ENCODE assay signal across 8 cellular contexts in the genomic region with DNA sequence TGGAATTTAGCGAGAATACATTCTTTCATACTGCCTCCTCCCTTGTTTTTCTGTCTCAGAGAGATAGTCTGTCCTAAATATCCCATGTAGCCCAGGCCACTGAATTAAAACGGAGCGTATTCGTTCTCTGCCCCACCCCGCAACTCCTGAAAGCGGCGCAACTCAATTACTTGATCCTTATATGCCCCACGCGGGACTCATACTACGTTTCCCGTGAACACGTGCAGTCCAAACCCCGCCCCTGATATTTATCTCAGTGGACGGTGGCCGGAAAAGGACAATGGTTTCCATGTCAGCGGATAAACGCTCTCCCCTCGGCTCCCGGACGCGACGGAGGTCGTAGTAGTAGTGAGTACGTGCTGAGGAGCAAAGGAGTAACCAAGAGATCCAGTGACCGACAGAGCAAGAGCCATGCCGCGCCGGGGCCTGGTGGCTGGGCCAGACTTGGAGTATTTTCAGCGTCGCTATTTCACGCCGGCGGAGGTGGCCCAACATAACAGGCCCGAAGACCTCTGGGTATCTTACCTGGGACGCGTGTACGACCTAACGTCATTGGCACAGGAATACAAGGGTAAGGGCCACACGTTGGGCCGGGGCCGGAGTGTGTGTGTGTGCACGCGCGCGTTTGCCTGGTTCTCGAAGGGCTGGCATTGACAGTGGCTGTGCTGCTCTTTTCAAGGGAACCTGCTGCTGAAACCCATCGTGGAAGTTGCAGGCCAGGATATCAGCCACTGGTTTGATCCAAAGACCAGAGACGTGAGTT. TPM values are rescaled to one million over a fixed set of nuclear protein-coding genes. Genes with fewer than 3 reads are reported as not detected.
DNase-seq lines count a peak whose midpoint lies in the region; ATAC-seq and TF ChIP-seq lines count a peak whose summit lies in the region.

A gene with protein sequence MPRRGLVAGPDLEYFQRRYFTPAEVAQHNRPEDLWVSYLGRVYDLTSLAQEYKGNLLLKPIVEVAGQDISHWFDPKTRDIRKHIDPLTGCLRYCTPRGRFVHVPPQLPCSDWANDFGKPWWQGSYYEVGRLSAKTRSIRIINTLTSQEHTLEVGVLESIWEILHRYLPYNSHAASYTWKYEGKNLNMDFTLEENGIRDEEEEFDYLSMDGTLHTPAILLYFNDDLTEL (plus strand): TSS at position 280 of the 763 bp plus-strand sequence. CDS start 132 bp downstream, at position 412.

- peaks cover 12% of the 10 kb centered on the region for H3K79me2 ChIP-seq in ACC112 (ENCODE audit: control insufficient read depth, insufficient read depth, low read length, unreplicated experiment)

- no peak for TF ChIP-seq CTCF in left lung (IDR thresholded peaks at IDR 0.05)

- no peaks in the 10 kb centered on the region for H3K9me3 ChIP-seq in left lung

- H3K27ac ChIP-seq in ACC112 (ENCODE audit: low read depth, low read length) (peak within 1 kb of the TSS; percentile 90), cingulate gyrus (ENCODE audit: low read depth, low read length) (peak within 1 kb of the TSS; percentile 97), left lung (peak within 1 kb of the TSS; percentile 92 to 99)

- peak within 1 kb of the TSS; percentile 88 for H3K4me3 ChIP-seq in ACC112 (ENCODE audit: low read depth, low read length)
- peak within 1 kb of the TSS; percentile 61 to 69 for H3K4me3 ChIP-seq in left lung

- peaks cover 3% of the 10 kb centered on the region; the same call in 1 of the 2 replicates for H3K36me3 ChIP-seq in ACC112 (ENCODE audit: insufficient read depth, low read length)
- H3K36me3 ChIP-seq in left lung = peaks cover 0 to 42% of the 10 kb centered on the region in 2 donors

- H3K4me1 ChIP-seq in ACC112 (ENCODE audit: control insufficient read depth, insufficient read depth, low read length, unreplicated experiment) = peaks cover 18% of the 10 kb centered on the region
- peaks cover 23 to 47% of the 10 kb centered on the region in 2 donors for H3K4me1 ChIP-seq in left lung

- ATAC-seq in GM18870 (IDR thresholded peaks at IDR 0.05; ENCODE audit: unreplicated experiment) (peak; percentile 29), HG03108 (IDR thresholded peaks at IDR 0.05; ENCODE audit: unreplicated experiment) (peak; percentile 25), left lung (peak; percentile 69)

- intact Hi-C loops in left lung (cut with DNase I) = no loop called here

- H3K27me3 ChIP-seq in ACC112 (ENCODE audit: insufficient read depth, low read length) = no peaks in the 10 kb centered on the region
- H3K27me3 ChIP-seq in left lung = no peaks in the 10 kb centered on the region

- DNase-seq in NCI-H345 treated with DMSO at 0.1 percent for 48 hours (lab: John Stamatoyannopoulos, UW; ENCODE audit: unreplicated experiment) (peak; percentile 92), left lung (peak; percentile 87 to 92)
- peak; percentile 82 for DNase-seq in activated CD4-positive, alpha-beta T cell treated with anti-CD3 and anti-CD28 coated beads for 24 hours (ENCODE audit: low read depth in 2 of 2)
- peak; percentile 77 for DNase-seq in stimulated activated CD4-positive, alpha-beta T cell treated with anti-CD3 and anti-CD28 coated beads, Interleukin-2, amount 100 ng/mL, for 4 hours (ENCODE audit: low read depth)

- peak within 1 kb of the TSS; percentile 93 for H2AFZ ChIP-seq in ACC112 (ENCODE audit: low read length, unreplicated experiment)

RNA-seq across cellular contexts. Expression of the gene that starts here (rescaled TPM):
- total RNA-seq in left lung = 10 to 100 TPM in 1 of 2 donors, 1 to 10 TPM in 1; 9.8 to 12.3 TPM

Comparison
In these comparisons a context has a peak if more than half of its experiments do, and no peak if none do; other contexts are left out.
1. Peak in every context shown above with its lines: DNase-seq, ATAC-seq, H3K4me3 ChIP-seq and H3K27ac ChIP-seq.